ENCODE assay signal across 34 cellular contexts in the genomic region with DNA sequence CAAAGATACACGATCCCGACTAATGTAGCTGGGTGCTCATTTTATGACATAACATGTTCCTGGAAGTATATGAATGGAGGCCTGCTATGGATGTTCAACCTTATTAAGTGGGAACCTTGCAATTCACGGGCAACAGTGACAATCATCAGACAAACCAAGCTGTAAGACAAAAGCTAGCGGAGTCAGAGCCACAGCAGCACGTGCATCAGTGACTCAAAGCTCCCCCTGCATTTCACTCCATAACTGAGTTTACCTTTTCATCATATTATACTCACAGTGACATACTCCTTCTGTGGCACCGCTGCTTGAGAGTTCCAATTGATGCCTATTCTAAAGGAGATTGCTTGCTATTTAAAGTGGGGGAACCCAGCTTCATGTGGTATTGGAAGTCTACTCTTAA.
"Had no signal": no experiment of that assay in that cellular context is flagged by ENCODE, and none has a peak within 500 bp of the region (broad histone marks: within the 10 kb centered on the region; RNA-seq: fewer than 3 reads in every experiment).

No MANE protein-coding gene starts in this region.

- DNase-seq: Karpas-422, Kasumi-1, MG63, MM.1S, MV-4-11, NCI-H1048, NCI-H1092, NCI-H1092 treated with DMSO at 0.1 percent for 48 hours, NCI-H1105, NCI-H1105 treated with DMSO at 0.1 percent for 48 hours, NCI-H1417, NCI-H1417 treated with DMSO at 0.1 percent for 48 hours, NCI-H1436, NCI-H1436 treated with DMSO at 0.1 percent for 48 hours, NCI-H146, NCI-H1694, NCI-H1694 treated with DMSO at 0.1 percent for 48 hours, NCI-H187, NCI-H187 treated with DMSO at 0.1 percent for 48 hours, NCI-H1930, NCI-H2029, NCI-H2029 treated with DMSO at 0.1 percent for 48 hours, NCI-H2081, NCI-H2081 treated with DMSO at 0.1 percent for 48 hours, NCI-H2107, NCI-H2171, NCI-H2171 treated with DMSO at 0.1 percent for 48 hours, NCI-H2227 treated with DMSO at 0.1 percent for 48 hours, NCI-H226, NCI-H345, NCI-H446, NCI-H446 treated with DMSO at 0.1 percent for 48 hours, NCI-H510A, NCI-H510A treated with DMSO at 0.1 percent for 48 hours had no signal

- H3K4me3 ChIP-seq: MG63 had no signal

- H3K36me3 ChIP-seq: MG63 had no signal

- H3K27me3 ChIP-seq: MG63 had no signal

- H3K9me3 ChIP-seq: MG63 had no signal
